In genomic region chr1:53731779-53732305, GRCh38 we compare ENCODE assay signal across 20 cellular contexts. TPM values are rescaled to one million over a fixed set of nuclear protein-coding genes. Genes with fewer than 3 reads are reported as not detected.
DNase-seq lines count a peak whose midpoint lies in the region; ATAC-seq, FAIRE-seq and TF ChIP-seq lines count a peak whose summit lies in the region.
"Had no signal": no experiment of that assay in that cellular context is flagged by ENCODE, and none has a peak within 500 bp of the region (broad histone marks: within the 10 kb centered on the region; RNA-seq: fewer than 3 reads in every experiment).

No MANE protein-coding gene starts in this region.

- H3K27ac ChIP-seq in mammary epithelial cell (ENCODE audit: insufficient read depth, low read depth, low read length) = no peak overlapping the region
- peak overlapping the region; percentile 100 for H3K27ac ChIP-seq in astrocyte (ENCODE audit: low read depth, low read length)
- peak overlapping the region; percentile 64 for H3K27ac ChIP-seq in vagina
- H3K27ac ChIP-seq: ascending aorta, SJCRH30, upper lobe of right lung had no signal

- H3K27me3 ChIP-seq in mammary epithelial cell (ENCODE audit: insufficient read depth, low read length) (peaks cover 5% of the 10 kb centered on the region), astrocyte (ENCODE audit: insufficient read depth, low read length) (no peaks in the 10 kb centered on the region), vagina (no peaks in the 10 kb centered on the region)
- H3K27me3 ChIP-seq: ascending aorta had no signal

- H3K9me3 Mint-ChIP-seq in MCF 10A (ENCODE audit: unreplicated experiment) (no peaks in the 10 kb centered on the region), astrocyte (ENCODE audit: unreplicated experiment) (peaks cover 7% of the 10 kb centered on the region)
- H3K9me3 Mint-ChIP-seq: CD4-positive, alpha-beta memory T cell; stimulated activated naive B cell treated with anti-CD40 and anti-IgM and Interleukin-4, amounts not matched to agents 10 μg/mL and 1 μg/mL and 100 μg/mL, for 72 hours had no signal

- 91% methylated on average over 8 of the region's 8 CpGs for WGBS in mammary epithelial cell (ENCODE audit: low coverage, missing lambda C conversion rate)

- no peak for TF ChIP-seq CTCF in MCF 10A (IDR thresholded peaks at IDR 0.05; ENCODE audit: unreplicated experiment)
- TF ChIP-seq CTCF in mammary epithelial cell (conservative IDR thresholded peaks at IDR 0.05 in 1 of 2, IDR thresholded peaks at IDR 0.05 in 1 of 2; ENCODE audit: extremely low read depth in 1 of 2, insufficient read depth in 1 of 2, low read depth in 1 of 2, low read length in 2 of 2) = no peak
- no peak for TF ChIP-seq CTCF in astrocyte (IDR thresholded peaks at IDR 0.05; ENCODE audit: insufficient read depth, low read depth, low read length)
- no peak for TF ChIP-seq CTCF in vagina (IDR thresholded peaks at IDR 0.05)
- no peak for TF ChIP-seq CTCF in omental fat pad (IDR thresholded peaks at IDR 0.05)

- H3K36me3 ChIP-seq in mammary epithelial cell (ENCODE audit: insufficient read depth, low read length) (no peaks in the 10 kb centered on the region), astrocyte (ENCODE audit: insufficient read depth, low read length) (no peaks in the 10 kb centered on the region), vagina (no peaks in the 10 kb centered on the region)
- H3K36me3 ChIP-seq: ascending aorta, SJCRH30, upper lobe of right lung had no signal

- DNase-seq in MCF 10A (ENCODE audit: unreplicated experiment) = no peak
- DNase-seq in mammary epithelial cell = no peak
- DNase-seq in astrocyte (ENCODE audit: low read depth) = peak; percentile 70
- DNase-seq in iris pigment epithelial cell (ENCODE audit: low read depth) = peak; percentile 88
- no peak for DNase-seq in vagina (ENCODE audit: extremely low spot score in 2 of 2)
- DNase-seq in omental fat pad (ENCODE audit: low spot score) = no peak
- DNase-seq in cerebellar nuclear complex (lab: John Stamatoyannopoulos, UW) = no peak
- DNase-seq: 8988T; activated CD4-positive, alpha-beta T cell treated with anti-CD3 and anti-CD28 coated beads for 4 hours; activated gamma-delta T cell treated with Interleukin-2 at 50 U/mL for 16 hours; CD4-positive, alpha-beta memory T cell; hippocampal formation; nucleus accumbens; SJCRH30; stimulated activated naive B cell treated with anti-CD40 and anti-IgM and Interleukin-4, amounts not matched to agents 10 μg/mL and 1 μg/mL and 100 μg/mL, for 72 hours; T-helper 9 cell; upper lobe of right lung had no signal

- peak; percentile 60 for FAIRE-seq in astrocyte (lab: Jason Lieb, UNC)

- POLR2A ChIA-PET in MCF 10A (lab: Yijun Ruan, JAX) = interaction anchor here (0.5 to 1.2 kb wide), 3 partner anchors 10 to 54 kb away, joined by 3 to 4 read pairs (median 3); no protein-coding TSS in a partner anchor

- intact Hi-C loops in MCF 10A (cut with micrococcal nuclease) (no loop called here), mammary epithelial cell (cut with micrococcal nuclease) (no loop called here), vagina (cut with DNase I) (no loop called here)

- in situ Hi-C loops in mammary epithelial cell (cut with MboI; ENCODE audit: low sequenced_read_pairs in 2 of 2) = no loop called here

- H3K4me3 Mint-ChIP-seq in MCF 10A (ENCODE audit: unreplicated experiment) (peak overlapping the region; percentile 46), astrocyte (ENCODE audit: unreplicated experiment) (no peak overlapping the region)
- H3K4me3 Mint-ChIP-seq: CD4-positive, alpha-beta memory T cell; stimulated activated naive B cell treated with anti-CD40 and anti-IgM and Interleukin-4, amounts not matched to agents 10 μg/mL and 1 μg/mL and 100 μg/mL, for 72 hours had no signal

- CTCF ChIA-PET in MCF 10A (lab: Yijun Ruan, JAX) = interaction anchor here (1.7 kb wide), 1 partner anchor 22 kb away, joined by 4 read pairs; no protein-coding TSS in a partner anchor
- CTCF ChIA-PET in mammary epithelial cell (lab: Charles Lee; ENCODE audit: low non-redundant PET) = no interaction called here

- H3K79me2 ChIP-seq in mammary epithelial cell (ENCODE audit: insufficient read depth, low read length) (no peaks in the 10 kb centered on the region), astrocyte (ENCODE audit: insufficient read depth, low read length) (peaks cover 85% of the 10 kb centered on the region)

- H3K4me2 ChIP-seq in mammary epithelial cell (ENCODE audit: insufficient read depth, low read depth, low read length) (no peak overlapping the region), astrocyte (ENCODE audit: low read length) (peak overlapping the region; percentile 94)

- no peaks in the 10 kb centered on the region for H3K4me1 ChIP-seq in mammary epithelial cell (ENCODE audit: insufficient read depth, low read length)
- H3K4me1 ChIP-seq in astrocyte (ENCODE audit: insufficient read depth, low read length) = peaks cover 60% of the 10 kb centered on the region
- H3K4me1 ChIP-seq in vagina = peaks cover 7% of the 10 kb centered on the region
- H3K4me1 ChIP-seq: ascending aorta, upper lobe of right lung had no signal

- H3K9me3 ChIP-seq in mammary epithelial cell (replicated peaks; ENCODE audit: insufficient read depth, low read length) (no peaks in the 10 kb centered on the region), astrocyte (ENCODE audit: insufficient read depth, low read depth, low read length) (peaks cover 3% of the 10 kb centered on the region), vagina (no peaks in the 10 kb centered on the region)
- H3K9me3 ChIP-seq: ascending aorta, SJCRH30, upper lobe of right lung had no signal

- no peaks in the 10 kb centered on the region for H4K20me1 ChIP-seq in mammary epithelial cell (ENCODE audit: insufficient read depth, low read length)
- H4K20me1 ChIP-seq in astrocyte (ENCODE audit: insufficient read depth, low read length) = peaks cover 6% of the 10 kb centered on the region

- peaks cover 4% of the 10 kb centered on the region for H3K36me3 Mint-ChIP-seq in MCF 10A (ENCODE audit: insufficient read depth, unreplicated experiment)
- H3K36me3 Mint-ChIP-seq in astrocyte (ENCODE audit: low read depth, unreplicated experiment) = no peaks in the 10 kb centered on the region
- H3K36me3 Mint-ChIP-seq: CD4-positive, alpha-beta memory T cell; stimulated activated naive B cell treated with anti-CD40 and anti-IgM and Interleukin-4, amounts not matched to agents 10 μg/mL and 1 μg/mL and 100 μg/mL, for 72 hours had no signal

- ATAC-seq in omental fat pad (ENCODE audit: low FRiP score) (no peak), HG03095 (IDR thresholded peaks at IDR 0.05; ENCODE audit: unreplicated experiment) (no peak)
- ATAC-seq: stimulated activated naive B cell treated with anti-CD40 and anti-IgM and Interleukin-4, amounts not matched to agents 10 μg/mL and 1 μg/mL and 100 μg/mL, for 72 hours; upper lobe of right lung had no signal

- H3K27me3 Mint-ChIP-seq in MCF 10A (ENCODE audit: insufficient read depth, unreplicated experiment) (no peaks in the 10 kb centered on the region), astrocyte (ENCODE audit: low read depth, unreplicated experiment) (peaks cover 54% of the 10 kb centered on the region)

- no peak overlapping the region for H3K27ac Mint-ChIP-seq in MCF 10A (ENCODE audit: low read depth, unreplicated experiment)
- no peak overlapping the region for H3K27ac Mint-ChIP-seq in astrocyte (ENCODE audit: unreplicated experiment)
- H3K27ac Mint-ChIP-seq: CD4-positive, alpha-beta memory T cell; stimulated activated naive B cell treated with anti-CD40 and anti-IgM and Interleukin-4, amounts not matched to agents 10 μg/mL and 1 μg/mL and 100 μg/mL, for 72 hours had no signal

- BruUV-seq in MCF 10A (replicated peaks; lab: Mats Ljungman, UMichigan) = no TSS peak
- no TSS peak for BruUV-seq in mammary epithelial cell (replicated peaks; lab: Mats Ljungman, UMichigan)

- dilution Hi-C loops in mammary epithelial cell (cut with HindIII; ENCODE audit: low sequenced_read_pairs) = loop anchor here (10.0 kb wide), 1 partner anchor 273 kb away; no protein-coding TSS in a partner anchor

- H2AFZ ChIP-seq in mammary epithelial cell (ENCODE audit: low read depth, low read length) (no peak overlapping the region), astrocyte (ENCODE audit: low read depth, low read length) (no peak overlapping the region)

- H3K9ac ChIP-seq in mammary epithelial cell (ENCODE audit: insufficient read depth, low read length) (no peak overlapping the region), astrocyte (ENCODE audit: low read length) (peak overlapping the region; percentile 95)

- H3K4me3 ChIP-seq in mammary epithelial cell (replicated peaks in 1 of 3; ENCODE audit: insufficient read depth in 1 of 3, low read depth in 2 of 3, low read length in 3 of 3) (no peak overlapping the region), astrocyte (ENCODE audit: insufficient read depth, low read depth, low read length) (peak overlapping the region; percentile 36), vagina (peak overlapping the region in 1 of 2 donors; percentile 5)
- H3K4me3 ChIP-seq: ascending aorta, SJCRH30, upper lobe of right lung had no signal

- H3K4me1 Mint-ChIP-seq in MCF 10A (ENCODE audit: insufficient read depth, unreplicated experiment) = peaks cover 28% of the 10 kb centered on the region
- H3K4me1 Mint-ChIP-seq in astrocyte (ENCODE audit: low read depth, unreplicated experiment) = peaks cover 3% of the 10 kb centered on the region
- H3K4me1 Mint-ChIP-seq: CD4-positive, alpha-beta memory T cell; stimulated activated naive B cell treated with anti-CD40 and anti-IgM and Interleukin-4, amounts not matched to agents 10 μg/mL and 1 μg/mL and 100 μg/mL, for 72 hours had no signal

- TF ChIP-seq POLR2A in vagina (IDR thresholded peaks at IDR 0.05) = no peak

RNA-seq across cellular contexts. Expression of gene GLIS1, which starts 7.1 kb away (rescaled TPM):
- 0.93 and 1.4 TPM in 2 replicates for total RNA-seq in MCF 10A (2022)
- total RNA-seq in mammary epithelial cell = not detected
- not detected for polyA plus RNA-seq in mammary epithelial cell
- polyA minus RNA-seq in mammary epithelial cell = not detected
- 0.07 TPM in 1 of 2 replicates, not detected in the other for total RNA-seq in astrocyte
- total RNA-seq in vagina = 1.2 TPM
- total RNA-seq in omental fat pad = 1 to 10 TPM in 2 of 4 donors, under 1 TPM in 2; 0.19 to 1.4 (median 0.75) TPM
- total RNA-seq: ascending aorta; CD4-positive, alpha-beta memory T cell; mononuclear cell; SJCRH30 had no signal
- polyA plus RNA-seq: CD4-positive, alpha-beta memory T cell had no signal

Comparison
In these comparisons a context has a peak if more than half of its experiments do, and no peak if none do; other contexts are left out.
1. DNase-seq: peak in astrocyte (single experiment) and iris pigment epithelial cell (single experiment); none in MCF 10A (single experiment), mammary epithelial cell (single experiment), vagina (0 of 2), omental fat pad (single experiment) and cerebellar nuclear complex (0 of 2).